ENCODE assay signal across 8 cellular contexts in genomic region chr17:47821424-47822379, GRCh38. TPM values are rescaled to one million over a fixed set of nuclear protein-coding genes. Genes with fewer than 3 reads are reported as not detected.
A peak's percentile ranks its signal among the peaks of the same experiment; 100 is the strongest.
DNase-seq lines count a peak whose midpoint lies in the region; ATAC-seq and TF ChIP-seq lines count a peak whose summit lies in the region.

A gene with protein sequence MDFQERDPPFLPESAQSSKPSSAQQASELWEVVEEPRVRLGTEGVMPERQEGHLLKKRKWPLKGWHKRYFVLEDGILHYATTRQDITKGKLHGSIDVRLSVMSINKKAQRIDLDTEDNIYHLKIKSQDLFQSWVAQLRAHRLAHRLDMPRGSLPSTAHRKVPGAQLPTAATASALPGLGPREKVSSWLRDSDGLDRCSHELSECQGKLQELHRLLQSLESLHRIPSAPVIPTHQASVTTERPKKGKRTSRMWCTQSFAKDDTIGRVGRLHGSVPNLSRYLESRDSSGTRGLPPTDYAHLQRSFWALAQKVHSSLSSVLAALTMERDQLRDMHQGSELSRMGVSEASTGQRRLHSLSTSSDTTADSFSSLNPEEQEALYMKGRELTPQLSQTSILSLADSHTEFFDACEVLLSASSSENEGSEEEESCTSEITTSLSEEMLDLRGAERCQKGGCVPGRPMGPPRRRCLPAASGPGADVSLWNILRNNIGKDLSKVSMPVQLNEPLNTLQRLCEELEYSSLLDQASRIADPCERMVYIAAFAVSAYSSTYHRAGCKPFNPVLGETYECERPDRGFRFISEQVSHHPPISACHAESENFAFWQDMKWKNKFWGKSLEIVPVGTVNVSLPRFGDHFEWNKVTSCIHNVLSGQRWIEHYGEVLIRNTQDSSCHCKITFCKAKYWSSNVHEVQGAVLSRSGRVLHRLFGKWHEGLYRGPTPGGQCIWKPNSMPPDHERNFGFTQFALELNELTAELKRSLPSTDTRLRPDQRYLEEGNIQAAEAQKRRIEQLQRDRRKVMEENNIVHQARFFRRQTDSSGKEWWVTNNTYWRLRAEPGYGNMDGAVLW (minus strand): TSS chr17:47821794. CDS start chr17:47820278, 1,516 bp downstream.

- H3K9me3 Mint-ChIP-seq in Calu3 (ENCODE audit: low read depth, unreplicated experiment) (no peaks in the 10 kb centered on the region), nephron progenitor cell (no peaks in the 10 kb centered on the region)
- H3K9me3 Mint-ChIP-seq in activated T-helper 2 cell treated with anti-CD3 and anti-CD28 coated beads, Interferon-gamma antibody, Interleukin-2, Interleukin-4, amounts not matched to agents 10 μg/mL and 5 μg/mL and 100 μg/mL, durations not matched to agents 14 hours and 24 hours and 36 hours, result no peaks in the 10 kb centered on the region
- no peaks in the 10 kb centered on the region for H3K9me3 Mint-ChIP-seq in stimulated activated naive CD8-positive, alpha-beta T cell treated with anti-CD3 and anti-CD28 coated beads, Interleukin-15, amount 100 ng/mL, for 72 hours

- H3K4me1 ChIP-seq in Karpas-422 (ENCODE audit: low read length) (peaks cover 27% of the 10 kb centered on the region), RWPE2 (ENCODE audit: insufficient read depth, poor library complexity, severe bottlenecking) (peaks cover 12% of the 10 kb centered on the region)

- BruUV-seq in Calu3 (replicated peaks; lab: Mats Ljungman, UMichigan), result no TSS peak

- H3K27me3 Mint-ChIP-seq in Calu3 (ENCODE audit: unreplicated experiment) (no peaks in the 10 kb centered on the region), nephron progenitor cell (ENCODE audit: low read depth, poor library complexity) (peaks cover 6% of the 10 kb centered on the region)
- H3K27me3 Mint-ChIP-seq in activated T-helper 2 cell treated with anti-CD3 and anti-CD28 coated beads, Interferon-gamma antibody, Interleukin-2, Interleukin-4, amounts not matched to agents 10 μg/mL and 5 μg/mL and 100 μg/mL, durations not matched to agents 14 hours and 24 hours and 36 hours (ENCODE audit: low read depth), result no peaks in the 10 kb centered on the region
- H3K27me3 Mint-ChIP-seq in stimulated activated naive CD8-positive, alpha-beta T cell treated with anti-CD3 and anti-CD28 coated beads, Interleukin-15, amount 100 ng/mL, for 72 hours, result no peaks in the 10 kb centered on the region

- H3K27ac Mint-ChIP-seq in Calu3 (ENCODE audit: unreplicated experiment) (peak within 1 kb of the TSS; percentile 89), nephron progenitor cell (peak within 1 kb of the TSS; percentile 59)
- peak within 1 kb of the TSS; percentile 82 for H3K27ac Mint-ChIP-seq in activated T-helper 2 cell treated with anti-CD3 and anti-CD28 coated beads, Interferon-gamma antibody, Interleukin-2, Interleukin-4, amounts not matched to agents 10 μg/mL and 5 μg/mL and 100 μg/mL, durations not matched to agents 14 hours and 24 hours and 36 hours
- H3K27ac Mint-ChIP-seq in stimulated activated naive CD8-positive, alpha-beta T cell treated with anti-CD3 and anti-CD28 coated beads, Interleukin-15, amount 100 ng/mL, for 72 hours, result peak within 1 kb of the TSS; percentile 90 to 98

- H3K4me3 ChIP-seq in Karpas-422 (ENCODE audit: low read length) (peak within 1 kb of the TSS; percentile 92), RWPE2 (ENCODE audit: severe bottlenecking) (peak within 1 kb of the TSS; percentile 47), fibroblast of the aortic adventitia (ENCODE audit: low read depth, low read length) (peak within 1 kb of the TSS; percentile 91)

- CTCF ChIA-PET in Calu3 (lab: Charles Lee), result interaction anchor here (0.5 to 1.0 kb wide), 7 partner anchors 10 to 149 kb away, joined by 3 to 6 read pairs (median 3); partner anchors contain the start of genes CDK5RAP3, LRRC46, MRPL10 and SCRN2

- peak within 1 kb of the TSS; percentile 98 for H3K4me3 Mint-ChIP-seq in Calu3 (ENCODE audit: low read depth, unreplicated experiment)
- H3K4me3 Mint-ChIP-seq in activated T-helper 2 cell treated with anti-CD3 and anti-CD28 coated beads, Interferon-gamma antibody, Interleukin-2, Interleukin-4, amounts not matched to agents 10 μg/mL and 5 μg/mL and 100 μg/mL, durations not matched to agents 14 hours and 24 hours and 36 hours (ENCODE audit: low read depth), result peak within 1 kb of the TSS; percentile 94
- peak within 1 kb of the TSS; percentile 90 for H3K4me3 Mint-ChIP-seq in nephron progenitor cell
- H3K4me3 Mint-ChIP-seq in stimulated activated naive CD8-positive, alpha-beta T cell treated with anti-CD3 and anti-CD28 coated beads, Interleukin-15, amount 100 ng/mL, for 72 hours, result peak within 1 kb of the TSS; percentile 94 to 100

- peak; percentile 91 for ATAC-seq in GM21529 (IDR thresholded peaks at IDR 0.05; ENCODE audit: unreplicated experiment)
- ATAC-seq in RWPE2 (ENCODE audit: low read depth), result peak; percentile 89
- ATAC-seq in stimulated activated naive CD8-positive, alpha-beta T cell treated with anti-CD3 and anti-CD28 coated beads, Interleukin-15, amount 100 ng/mL, for 72 hours, result peak; percentile 98

- no peaks in the 10 kb centered on the region for H3K27me3 ChIP-seq in Karpas-422 (ENCODE audit: low read length)
- H3K27me3 ChIP-seq in RWPE2 (ENCODE audit: insufficient read depth, poor library complexity, severe bottlenecking), result no peaks in the 10 kb centered on the region

- H3K36me3 ChIP-seq in Karpas-422 (ENCODE audit: insufficient read depth, low read length) (no peaks in the 10 kb centered on the region; the same call in 1 of the 2 replicates), RWPE2 (ENCODE audit: low read depth) (peaks cover 26% of the 10 kb centered on the region)

- peak within 1 kb of the TSS; percentile 8 for H3K27ac ChIP-seq in Karpas-422 (ENCODE audit: low read length)
- peak within 1 kb of the TSS; percentile 27 for H3K27ac ChIP-seq in RWPE2 (ENCODE audit: poor library complexity, severe bottlenecking)

- H3K36me3 Mint-ChIP-seq in Calu3 (ENCODE audit: insufficient read depth, unreplicated experiment) (peaks cover 72% of the 10 kb centered on the region), nephron progenitor cell (ENCODE audit: low read depth) (peaks cover 25% of the 10 kb centered on the region)
- H3K36me3 Mint-ChIP-seq in activated T-helper 2 cell treated with anti-CD3 and anti-CD28 coated beads, Interferon-gamma antibody, Interleukin-2, Interleukin-4, amounts not matched to agents 10 μg/mL and 5 μg/mL and 100 μg/mL, durations not matched to agents 14 hours and 24 hours and 36 hours (ENCODE audit: low read depth), result peaks cover 33% of the 10 kb centered on the region

- peaks cover 16% of the 10 kb centered on the region for H3K79me2 ChIP-seq in Karpas-422 (ENCODE audit: low read length)

- TF ChIP-seq CTCF in Calu3 (IDR thresholded peaks at IDR 0.05; ENCODE audit: unreplicated experiment) (no peak), RWPE2 (IDR thresholded peaks at IDR 0.05; ENCODE audit: poor library complexity, severe bottlenecking) (peak; percentile 83), fibroblast of the aortic adventitia (IDR thresholded peaks at IDR 0.05; ENCODE audit: insufficient read depth, low read length) (no peak), nephron progenitor cell (IDR thresholded peaks at IDR 0.05) (no peak)

- peak within 1 kb of the TSS; percentile 84 for H3K4me2 ChIP-seq in Karpas-422 (ENCODE audit: low read depth, low read length, poor library complexity, severe bottlenecking)

- intact Hi-C loops in Calu3 (cut with micrococcal nuclease; ENCODE audit: unreplicated experiment), result no loop called here
- intact Hi-C loops in activated T-helper 2 cell treated with anti-CD3 and anti-CD28 coated beads, Interferon-gamma antibody, Interleukin-2, Interleukin-4, amounts not matched to agents 10 μg/mL and 5 μg/mL and 100 μg/mL, durations not matched to agents 14 hours and 24 hours and 36 hours (cut with micrococcal nuclease), result loop anchor here (1.0 kb wide), 1 partner anchor 10 kb away; the partner anchor contains the start of genes LRRC46 and MRPL10

- H3K9me2 ChIP-seq in Karpas-422 (replicated peaks; ENCODE audit: insufficient read depth, low read length), result no peaks in the 10 kb centered on the region

- no peaks in the 10 kb centered on the region for H3K9me3 ChIP-seq in Karpas-422 (ENCODE audit: low read length)
- H3K9me3 ChIP-seq in RWPE2 (ENCODE audit: severe bottlenecking), result no peaks in the 10 kb centered on the region

- DNase-seq in Calu3, result peak; percentile 92
- peak; percentile 92 for DNase-seq in Karpas-422
- DNase-seq in RWPE2 (ENCODE audit: low spot score), result no peak
- DNase-seq in activated T-helper 2 cell treated with anti-CD3 and anti-CD28 coated beads, Interferon-gamma antibody, Interleukin-2, Interleukin-4, amounts not matched to agents 10 μg/mL and 5 μg/mL and 100 μg/mL, durations not matched to agents 14 hours and 24 hours and 36 hours (ENCODE audit: low spot score), result peak; percentile 71
- DNase-seq in fibroblast of the aortic adventitia (ENCODE audit: low read depth), result peak; percentile 73
- peak; percentile 61 for DNase-seq in nephron progenitor cell
- peak; percentile 70 to 84 for DNase-seq in stimulated activated naive CD8-positive, alpha-beta T cell treated with anti-CD3 and anti-CD28 coated beads, Interleukin-15, amount 100 ng/mL, for 72 hours

- peaks cover 20% of the 10 kb centered on the region for H3K4me1 Mint-ChIP-seq in Calu3 (ENCODE audit: low read depth, unreplicated experiment)
- peaks cover 18% of the 10 kb centered on the region for H3K4me1 Mint-ChIP-seq in activated T-helper 2 cell treated with anti-CD3 and anti-CD28 coated beads, Interferon-gamma antibody, Interleukin-2, Interleukin-4, amounts not matched to agents 10 μg/mL and 5 μg/mL and 100 μg/mL, durations not matched to agents 14 hours and 24 hours and 36 hours (ENCODE audit: low read depth)
- peaks cover 24% of the 10 kb centered on the region for H3K4me1 Mint-ChIP-seq in nephron progenitor cell
- H3K4me1 Mint-ChIP-seq in stimulated activated naive CD8-positive, alpha-beta T cell treated with anti-CD3 and anti-CD28 coated beads, Interleukin-15, amount 100 ng/mL, for 72 hours, result peaks cover 35% of the 10 kb centered on the region

- H4K20me1 ChIP-seq in Karpas-422 (ENCODE audit: insufficient read depth, low read depth, low read length), result no peaks in the 10 kb centered on the region

- H2AFZ ChIP-seq in Karpas-422 (ENCODE audit: low read length), result peak within 1 kb of the TSS; percentile 64; the same call in 1 of the 2 replicates

- H3K9ac ChIP-seq in Karpas-422 (ENCODE audit: low read length), result peak within 1 kb of the TSS; percentile 82

RNA-seq across cellular contexts. Expression of the gene that starts here (rescaled TPM):
- total RNA-seq in Calu3 (2022) (58.3 and 58.4 TPM in 2 replicates), fibroblast of the aortic adventitia (ENCODE audit: low replicate concordance) (4.6 and 6.1 TPM in 2 replicates)
- 11.1 and 21.9 TPM in 2 replicates for total RNA-seq in Karpas-422 (2014; rRNA removed; shearing (Covaris generic); ENCODE audit: low replicate concordance)
- total RNA-seq in activated T-helper 2 cell treated with anti-CD3 and anti-CD28 coated beads, Interferon-gamma antibody, Interleukin-2, Interleukin-4, amounts not matched to agents 10 μg/mL and 5 μg/mL and 100 μg/mL, durations not matched to agents 14 hours and 24 hours and 36 hours, result 19.5 and 20.7 TPM in 2 replicates
